In genomic region chr11:108497317-108498045, GRCh38 we compare ENCODE assay signal across 8 cellular contexts. TPM values are rescaled to one million over a fixed set of nuclear protein-coding genes. Genes with fewer than 3 reads are reported as not detected.
DNase-seq lines count a peak whose midpoint lies in the region; ATAC-seq and TF ChIP-seq lines count a peak whose summit lies in the region.

No MANE protein-coding gene starts in this region.

- no peaks in the 10 kb centered on the region for H3K36me3 Mint-ChIP-seq in activated naive CD8-positive, alpha-beta T cell treated with anti-CD3 and anti-CD28 coated beads, Interleukin-2, amount 50 U/mL, for 24 hours (ENCODE audit: low read depth)

- H3K4me3 Mint-ChIP-seq in activated naive CD8-positive, alpha-beta T cell treated with anti-CD3 and anti-CD28 coated beads, Interleukin-2, amount 50 U/mL, for 24 hours, result peak overlapping the region; percentile 89

- H3K4me3 ChIP-seq in cardiac muscle cell (peak overlapping the region; percentile 42), ovary (peak overlapping the region; percentile 71), thyroid gland (replicated peaks in 1 of 3) (peak overlapping the region; percentile 38 to 68 (median 61))

- no peaks in the 10 kb centered on the region for H3K27me3 Mint-ChIP-seq in activated naive CD8-positive, alpha-beta T cell treated with anti-CD3 and anti-CD28 coated beads, Interleukin-2, amount 50 U/mL, for 24 hours

- peak; percentile 5 for TF ChIP-seq EP300 in ovary (IDR thresholded peaks at IDR 0.05)

- TF ChIP-seq POLR2A in ovary (IDR thresholded peaks at IDR 0.05) (peak; percentile 73), thyroid gland (IDR thresholded peaks at IDR 0.05) (peak in 1 of 2 donors; percentile 81)

- TF ChIP-seq CTCF in cardiac muscle cell (IDR thresholded peaks at IDR 0.05; ENCODE audit: low read depth, low read length) (no peak), ovary (IDR thresholded peaks at IDR 0.05) (no peak), thyroid gland (IDR thresholded peaks at IDR 0.05) (no peak)

- intact Hi-C loops in ovary (cut with DNase I) (no loop called here), thyroid gland (cut with DNase I) (no loop called here)

- H3K27ac Mint-ChIP-seq in activated naive CD8-positive, alpha-beta T cell treated with anti-CD3 and anti-CD28 coated beads, Interleukin-2, amount 50 U/mL, for 24 hours, result peak overlapping the region; percentile 96

- H3K9me3 ChIP-seq in cardiac muscle cell (ENCODE audit: low read depth), result no peaks in the 10 kb centered on the region
- H3K9me3 ChIP-seq in ovary, result no peaks in the 10 kb centered on the region
- H3K9me3 ChIP-seq in thyroid gland, result no peaks in the 10 kb centered on the region

- H3K27ac ChIP-seq in cardiac muscle cell (peak overlapping the region; percentile 90), ovary (peak overlapping the region; percentile 98), thyroid gland (peak overlapping the region; percentile 80 to 96 (median 95))

- H3K36me3 ChIP-seq in cardiac muscle cell, result no peaks in the 10 kb centered on the region
- H3K36me3 ChIP-seq in ovary, result no peaks in the 10 kb centered on the region
- no peaks in the 10 kb centered on the region for H3K36me3 ChIP-seq in thyroid gland

- 1% methylated on average over 30 of the region's 30 CpGs for WGBS in ovary, 3 donors
- 1 to 2% methylated on average over 20 to 30 of the region's 30 CpGs for WGBS in thyroid gland, 2 donors

- CTCF ChIA-PET in HEK293T (lab: Yijun Ruan, JAX), result no interaction called here

- ATAC-seq in activated naive CD8-positive, alpha-beta T cell treated with anti-CD3 and anti-CD28 coated beads, Interleukin-2, amount 50 U/mL, for 24 hours, result peak; percentile 95

- H3K9me3 Mint-ChIP-seq in activated naive CD8-positive, alpha-beta T cell treated with anti-CD3 and anti-CD28 coated beads, Interleukin-2, amount 50 U/mL, for 24 hours, result no peaks in the 10 kb centered on the region

- DNase-seq in GF-D8 (lab: John Stamatoyannopoulos, UW) (peak; percentile 97), HEK293T (ENCODE audit: extremely low spot score) (peak; percentile 85), NCI-H1092 (lab: John Stamatoyannopoulos, UW) (peak; percentile 67), SW 1271 (lab: John Stamatoyannopoulos, UW) (peak; percentile 97 to 99), cardiac muscle cell (ENCODE audit: low read depth in 1 of 2, low spot score in 1 of 2) (peak; percentile 86 to 99), ovary (peak; percentile 88 to 92 (median 88)), thyroid gland (peak; percentile 83 to 85)
- peak; percentile 71 for DNase-seq in activated naive CD8-positive, alpha-beta T cell treated with anti-CD3 and anti-CD28 coated beads, Interleukin-2, amount 50 U/mL, for 24 hours

- H3K27me3 ChIP-seq in cardiac muscle cell (no peaks in the 10 kb centered on the region), ovary (no peaks in the 10 kb centered on the region), thyroid gland (no peaks in the 10 kb centered on the region)

- H3K4me1 ChIP-seq in cardiac muscle cell (ENCODE audit: low read depth) (peaks cover 21% of the 10 kb centered on the region), ovary (ENCODE audit: insufficient read depth) (peaks cover 2% of the 10 kb centered on the region), thyroid gland (peaks cover 4 to 8% of the 10 kb centered on the region in 2 donors)

- H3K4me1 Mint-ChIP-seq in activated naive CD8-positive, alpha-beta T cell treated with anti-CD3 and anti-CD28 coated beads, Interleukin-2, amount 50 U/mL, for 24 hours, result peaks cover 18% of the 10 kb centered on the region

- POLR2A ChIA-PET in HEK293T (lab: Yijun Ruan, JAX), result interaction anchor here (0.6 to 1.6 kb wide), 9 partner anchors 22 to 120 kb away, joined by 3 to 8 read pairs (median 3); partner anchors contain the start of gene C11orf65

TF ChIP-seq in HEK293T, 16 proteins besides CTCF, POLR2A, EP300 and RAD21:
- TF ChIP-seq FOXA1 (IDR thresholded peaks at IDR 0.05), result no peak
- no peak for TF ChIP-seq NFRKB (IDR thresholded peaks at IDR 0.05)
- TF ChIP-seq CTBP1 (IDR thresholded peaks at IDR 0.05; ENCODE audit: borderline replicate concordance), result no peak
- TF ChIP-seq PKNOX1 (IDR thresholded peaks at IDR 0.05), result peak; percentile 62
- TF ChIP-seq L3MBTL2 (conservative IDR thresholded peaks at IDR 0.05), result peak; percentile 74
- peak; percentile 46; the same call in 1 of the 2 replicates for TF ChIP-seq ELF4 (IDR thresholded peaks at IDR 0.05)

RNA-seq across cellular contexts. Expression of gene POGLUT3, which starts 0.7 kb away (rescaled TPM):
- total RNA-seq in cardiac muscle cell (8.5 and 12.0 TPM in 2 replicates), ovary (10 to 100 TPM; 23.5 to 56.3 (median 42.8) TPM), thyroid gland (10 to 100 TPM; 12.9 to 22.3 (median 18.9) TPM)
- polyA plus RNA-seq in cardiac muscle cell (14.5 and 18.8 TPM in 2 replicates), ovary (10 to 100 TPM; 29.9 to 38.2 TPM)

RNA-seq across cellular contexts. Expression of gene C11orf65, which starts 30.2 kb away (rescaled TPM):
- total RNA-seq in cardiac muscle cell, result 1.6 TPM in 1 of 2 replicates, not detected in the other
- polyA plus RNA-seq in cardiac muscle cell, result 1.4 and 3.7 TPM in 2 replicates
- 1 to 10 TPM in 3 of 7 donors, under 1 TPM in 4; 0.62 to 1.2 (median 0.83) TPM for total RNA-seq in ovary
- polyA plus RNA-seq in ovary, result under 1 TPM; 0.35 to 0.77 TPM
- total RNA-seq in thyroid gland, result 1 to 10 TPM; 1.3 to 3.8 (median 1.7) TPM

Comparison
In these comparisons a context has a peak if more than half of its experiments do, and no peak if none do; other contexts are left out.
1. Peak in every context shown above with its lines: DNase-seq, ATAC-seq, H3K4me3 ChIP-seq and H3K27ac ChIP-seq.